ENCODE assay signal across 9 cellular contexts in the genomic region with DNA sequence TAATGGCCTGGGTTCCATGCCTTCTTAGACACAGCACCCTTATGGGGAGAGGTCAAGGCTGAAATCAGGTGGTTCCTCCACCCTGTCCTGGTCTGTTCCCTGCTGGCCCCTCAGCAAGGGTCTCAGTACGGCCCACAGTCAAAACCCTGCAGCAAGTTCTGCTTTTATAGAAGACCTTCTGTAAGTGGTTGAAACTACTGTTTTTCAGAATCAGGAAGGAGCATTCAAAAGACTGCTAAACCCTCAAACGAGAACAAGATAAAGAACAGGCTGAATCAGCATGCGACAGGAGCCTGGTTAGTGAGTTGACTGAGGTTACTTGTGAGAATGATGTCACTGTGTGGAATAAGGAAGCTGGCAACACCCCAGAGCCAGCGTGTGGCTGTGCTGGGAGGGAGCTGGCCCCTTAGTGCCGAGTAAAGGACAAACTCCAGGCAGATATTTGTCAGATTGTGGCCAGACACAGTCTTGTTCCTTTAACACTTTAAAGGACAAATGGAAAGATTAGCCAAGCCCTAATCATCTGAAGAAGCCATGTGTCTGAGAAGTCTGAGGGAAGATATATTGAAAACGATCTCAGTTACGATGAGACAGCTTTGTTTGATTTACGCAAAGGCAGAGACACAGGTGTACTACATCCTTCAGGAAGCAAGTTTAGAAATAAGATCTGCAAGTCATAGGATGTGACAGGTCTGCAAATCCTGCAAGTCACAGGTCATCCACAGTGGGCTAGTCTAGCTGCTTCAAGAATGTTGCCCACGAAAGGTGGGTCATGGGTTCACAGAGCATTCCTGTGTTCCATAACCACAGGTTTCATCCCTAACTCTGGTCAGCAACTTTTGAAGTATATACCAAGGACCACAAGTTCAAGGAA. TPM values are rescaled to one million over a fixed set of nuclear protein-coding genes. Genes with fewer than 3 reads are reported as not detected.
DNase-seq lines count a peak whose midpoint lies in the region; ATAC-seq and TF ChIP-seq lines count a peak whose summit lies in the region.
"Had no signal": no experiment of that assay in that cellular context is flagged by ENCODE, and none has a peak within 500 bp of the region (broad histone marks: within the 10 kb centered on the region; RNA-seq: fewer than 3 reads in every experiment).

No MANE protein-coding gene starts in this region.

- H3K14ac ChIP-seq in mesenchymal stem cell (ENCODE audit: low read length in 2 of 2), result no peak overlapping the region

- no peaks in the 10 kb centered on the region for H4K20me1 ChIP-seq in GM23338 (replicated peaks; ENCODE audit: insufficient read depth)

- H3K27me3 ChIP-seq in mesenchymal stem cell (ENCODE audit: control insufficient read depth in 1 of 2, insufficient read depth in 1 of 2, low read length in 2 of 2), result peaks cover 0 to 4% of the 10 kb centered on the region in 2 experiments
- H3K27me3 ChIP-seq in GM23338 (ENCODE audit: insufficient read depth), result no peaks in the 10 kb centered on the region

- peak overlapping the region; percentile 54 for H2BK15ac ChIP-seq in mesenchymal stem cell (ENCODE audit: low read depth, poor library complexity, severe bottlenecking)

- H3K9me3 Mint-ChIP-seq in chondrocyte (ENCODE audit: low read depth), result no peaks in the 10 kb centered on the region
- H3K9me3 Mint-ChIP-seq in stimulated activated naive B cell treated with anti-CD40 and anti-IgM and Interleukin-4, amounts not matched to agents 10 μg/mL and 1 μg/mL and 100 μg/mL, for 72 hours, result no peaks in the 10 kb centered on the region
- no peaks in the 10 kb centered on the region for H3K9me3 Mint-ChIP-seq in GM23338

- no peak overlapping the region for H3K4me2 ChIP-seq in mesenchymal stem cell (ENCODE audit: low read length, poor library complexity, severe bottlenecking)
- no peak overlapping the region for H3K4me2 ChIP-seq in GM23338

- H3K4me1 Mint-ChIP-seq in chondrocyte (ENCODE audit: low read depth), result peaks cover 18% of the 10 kb centered on the region
- peaks cover 15 to 27% of the 10 kb centered on the region in 2 donors for H3K4me1 Mint-ChIP-seq in stimulated activated naive B cell treated with anti-CD40 and anti-IgM and Interleukin-4, amounts not matched to agents 10 μg/mL and 1 μg/mL and 100 μg/mL, for 72 hours
- no peaks in the 10 kb centered on the region; the same call in 2 of the 3 replicates for H3K4me1 Mint-ChIP-seq in GM23338

- WGBS in mesenchymal stem cell, result 39% methylated on average over 9 of the region's 9 CpGs

- peak overlapping the region; percentile 32 for H2AK5ac ChIP-seq in mesenchymal stem cell (ENCODE audit: low read length, severe bottlenecking)

- peak overlapping the region; percentile 21 to 92 for H2BK12ac ChIP-seq in mesenchymal stem cell (ENCODE audit: low read length in 2 of 2)

- H3K36me3 ChIP-seq in mesenchymal stem cell (ENCODE audit: control insufficient read depth in 1 of 2, insufficient read depth in 2 of 2, low read depth in 1 of 2, low read length in 2 of 2), result no peaks in the 10 kb centered on the region
- 0 out of 2 replicates have a peak, but pooled peaks cover 2% of the 10 kb centered on the region for H3K36me3 ChIP-seq in GM23338 (ENCODE audit: insufficient read depth)

- H3K79me1 ChIP-seq in mesenchymal stem cell (replicated peaks; ENCODE audit: low read length, poor library complexity, severe bottlenecking), result no peaks in the 10 kb centered on the region

- no peaks in the 10 kb centered on the region for H3K9me3 ChIP-seq in mesenchymal stem cell (ENCODE audit: control insufficient read depth, low read length)

- peak overlapping the region; percentile 39 for H3K9ac ChIP-seq in mesenchymal stem cell (ENCODE audit: low read length)

- H3K27me3 Mint-ChIP-seq in chondrocyte (ENCODE audit: low read depth) (no peaks in the 10 kb centered on the region), GM23338 (ENCODE audit: insufficient read depth, low read depth, poor library complexity) (peaks cover 6% of the 10 kb centered on the region)
- peaks cover 12 to 16% of the 10 kb centered on the region in 2 donors for H3K27me3 Mint-ChIP-seq in stimulated activated naive B cell treated with anti-CD40 and anti-IgM and Interleukin-4, amounts not matched to agents 10 μg/mL and 1 μg/mL and 100 μg/mL, for 72 hours

- peak overlapping the region; percentile 82 for H4K91ac ChIP-seq in mesenchymal stem cell (ENCODE audit: low read length)

- no peak overlapping the region for H3K4me3 Mint-ChIP-seq in chondrocyte (ENCODE audit: unreplicated experiment)
- H3K4me3 Mint-ChIP-seq in stimulated activated naive B cell treated with anti-CD40 and anti-IgM and Interleukin-4, amounts not matched to agents 10 μg/mL and 1 μg/mL and 100 μg/mL, for 72 hours, result peak overlapping the region; percentile 36 to 62
- no peak overlapping the region for H3K4me3 Mint-ChIP-seq in GM23338

- peak overlapping the region; percentile 95 for H4K8ac ChIP-seq in mesenchymal stem cell (ENCODE audit: low read length)

- H3K4me1 ChIP-seq in mesenchymal stem cell (ENCODE audit: control insufficient read depth, insufficient read depth, low read depth, low read length) (peaks cover 11% of the 10 kb centered on the region), GM23338 (ENCODE audit: insufficient read depth) (no peaks in the 10 kb centered on the region)

- no peaks in the 10 kb centered on the region for H3K9me2 ChIP-seq in GM23338 (ENCODE audit: insufficient read depth)

- no peak overlapping the region for H2BK5ac ChIP-seq in mesenchymal stem cell (ENCODE audit: low read depth, low read length, poor library complexity, severe bottlenecking)

- peak overlapping the region; percentile 55 to 84 for H3K18ac ChIP-seq in mesenchymal stem cell (ENCODE audit: low read depth in 1 of 2, low read length in 2 of 2)

- H2AFZ ChIP-seq in mesenchymal stem cell (ENCODE audit: low read depth, low read length) (no peak overlapping the region), GM23338 (no peak overlapping the region)

- H2BK120ac ChIP-seq in mesenchymal stem cell (ENCODE audit: low read depth, low read length), result peak overlapping the region; percentile 71

- H3K4me3 ChIP-seq in mesenchymal stem cell (ENCODE audit: insufficient read depth in 1 of 2, low read depth in 1 of 2, low read length in 2 of 2), result no peak overlapping the region
- H3K4me3 ChIP-seq in GM23338, result no peak overlapping the region

- no peaks in the 10 kb centered on the region for H3F3A ChIP-seq in GM23338 (replicated peaks; ENCODE audit: low read depth)

- H3K23ac ChIP-seq in mesenchymal stem cell (ENCODE audit: low read length in 2 of 2), result no peak overlapping the region

- peaks cover 10% of the 10 kb centered on the region for H3K36me3 Mint-ChIP-seq in chondrocyte (ENCODE audit: low read depth)
- peaks cover 4 to 14% of the 10 kb centered on the region in 2 donors for H3K36me3 Mint-ChIP-seq in stimulated activated naive B cell treated with anti-CD40 and anti-IgM and Interleukin-4, amounts not matched to agents 10 μg/mL and 1 μg/mL and 100 μg/mL, for 72 hours
- peaks cover 7% of the 10 kb centered on the region; the same call in 2 of the 3 replicates for H3K36me3 Mint-ChIP-seq in GM23338 (ENCODE audit: low read depth)

- DNase-seq in NCI-H1694 treated with DMSO at 0.1 percent for 48 hours (lab: John Stamatoyannopoulos, UW) (peak; percentile 4), NCI-H1694 (lab: John Stamatoyannopoulos, UW) (no peak), SW480 (ENCODE audit: low spot score) (peak; percentile 76), chondrocyte (ENCODE audit: low spot score) (no peak), mesenchymal stem cell (peak; percentile 87), GM23338 (ENCODE audit: low spot score) (no peak)
- DNase-seq in stimulated activated naive B cell treated with anti-CD40 and anti-IgM and Interleukin-4, amounts not matched to agents 10 μg/mL and 1 μg/mL and 100 μg/mL, for 72 hours, result peak; percentile 64

- peak overlapping the region; percentile 31 for H3K27ac ChIP-seq in mesenchymal stem cell (ENCODE audit: low read length, poor library complexity, severe bottlenecking)
- no peak overlapping the region for H3K27ac ChIP-seq in GM23338 (ENCODE audit: low read depth)
- H3K27ac ChIP-seq: 22Rv1 had no signal

- H3K27ac Mint-ChIP-seq in chondrocyte (ENCODE audit: unreplicated experiment) (peak overlapping the region; percentile 77), GM23338 (no peak overlapping the region)
- peak overlapping the region; percentile 70 for H3K27ac Mint-ChIP-seq in stimulated activated naive B cell treated with anti-CD40 and anti-IgM and Interleukin-4, amounts not matched to agents 10 μg/mL and 1 μg/mL and 100 μg/mL, for 72 hours

- ATAC-seq in HG03342 (IDR thresholded peaks at IDR 0.05; ENCODE audit: unreplicated experiment) (peak; percentile 88), GM23338 (no peak; the same call in 2 of the 3 replicates)
- ATAC-seq in stimulated activated naive B cell treated with anti-CD40 and anti-IgM and Interleukin-4, amounts not matched to agents 10 μg/mL and 1 μg/mL and 100 μg/mL, for 72 hours (replicated peaks), result peak; percentile 98 to 99

- TF ChIP-seq CTCF in chondrocyte (IDR thresholded peaks at IDR 0.05) (no peak), GM23338 (conservative IDR thresholded peaks at IDR 0.05; ENCODE audit: low read depth in 2 of 2) (no peak)

- H3K4ac ChIP-seq in mesenchymal stem cell (ENCODE audit: low read depth in 1 of 2, low read length in 2 of 2), result no peak overlapping the region

- H3K79me2 ChIP-seq in GM23338 (replicated peaks; ENCODE audit: insufficient read depth), result no peaks in the 10 kb centered on the region

TF ChIP-seq in GM23338, 12 proteins besides CTCF, POLR2A, EP300 and RAD21 (continues in another document):
- TF ChIP-seq ZNF114 (CRISPR knock-in tag; IDR thresholded peaks at IDR 0.05) (no peak), EZH2phosphoT487 (IDR thresholded peaks at IDR 0.05; ENCODE audit: unreplicated experiment) (no peak), CREB1 (CRISPR knock-in tag; IDR thresholded peaks at IDR 0.05; ENCODE audit: low read depth) (no peak), JUNB (IDR thresholded peaks at IDR 0.05; ENCODE audit: unreplicated experiment) (no peak), POLR2AphosphoS5 (IDR thresholded peaks at IDR 0.05; ENCODE audit: low read depth) (no peak), ZNF331 (CRISPR knock-in tag; IDR thresholded peaks at IDR 0.05; ENCODE audit: low read depth) (no peak), NANOG (IDR thresholded peaks at IDR 0.05; ENCODE audit: borderline replicate concordance) (no peak)
- TF ChIP-seq, protein P1, sequence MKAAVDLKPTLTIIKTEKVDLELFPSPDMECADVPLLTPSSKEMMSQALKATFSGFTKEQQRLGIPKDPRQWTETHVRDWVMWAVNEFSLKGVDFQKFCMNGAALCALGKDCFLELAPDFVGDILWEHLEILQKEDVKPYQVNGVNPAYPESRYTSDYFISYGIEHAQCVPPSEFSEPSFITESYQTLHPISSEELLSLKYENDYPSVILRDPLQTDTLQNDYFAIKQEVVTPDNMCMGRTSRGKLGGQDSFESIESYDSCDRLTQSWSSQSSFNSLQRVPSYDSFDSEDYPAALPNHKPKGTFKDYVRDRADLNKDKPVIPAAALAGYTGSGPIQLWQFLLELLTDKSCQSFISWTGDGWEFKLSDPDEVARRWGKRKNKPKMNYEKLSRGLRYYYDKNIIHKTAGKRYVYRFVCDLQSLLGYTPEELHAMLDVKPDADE (IDR thresholded peaks at IDR 0.05), result no peak

RNA-seq across cellular contexts. Expression of a gene that starts 54.0 kb away (rescaled TPM):
- total RNA-seq in chondrocyte, result 12.3 to 21.2 TPM (median 19.9 TPM) in 3 replicates
- polyA plus RNA-seq in mesenchymal stem cell (2013, experiment 1 of 2), result 10.6 TPM
- polyA plus RNA-seq in mesenchymal stem cell (2013, experiment 2 of 2), result 10.8 TPM
- 3.9 and 4.9 TPM in 2 replicates for total RNA-seq in GM23338 (2014; rRNA removed; shearing (Covaris generic))
- polyA plus RNA-seq in GM23338 (2016; fragmentation: Nextera tagmentation; extraction: Ambion mirVana), result 5.1 and 6.4 TPM in 2 replicates

Comparison
In these comparisons a context has a peak if more than half of its experiments do, and no peak if none do; other contexts are left out.
1. DNase-seq: peak in NCI-H1694 treated with DMSO at 0.1 percent for 48 hours (single experiment), SW480 (single experiment), mesenchymal stem cell (single experiment) and stimulated activated naive B cell treated with anti-CD40 and anti-IgM and Interleukin-4, amounts not matched to agents 10 μg/mL and 1 μg/mL and 100 μg/mL, for 72 hours (single experiment); none in NCI-H1694 (single experiment), chondrocyte (single experiment) and GM23338 (single experiment).
2. H3K4me3 Mint-ChIP-seq: peak in stimulated activated naive B cell treated with anti-CD40 and anti-IgM and Interleukin-4, amounts not matched to agents 10 μg/mL and 1 μg/mL and 100 μg/mL, for 72 hours (2 of 2); none in chondrocyte (single experiment) and GM23338 (single experiment).